In the genomic region with DNA sequence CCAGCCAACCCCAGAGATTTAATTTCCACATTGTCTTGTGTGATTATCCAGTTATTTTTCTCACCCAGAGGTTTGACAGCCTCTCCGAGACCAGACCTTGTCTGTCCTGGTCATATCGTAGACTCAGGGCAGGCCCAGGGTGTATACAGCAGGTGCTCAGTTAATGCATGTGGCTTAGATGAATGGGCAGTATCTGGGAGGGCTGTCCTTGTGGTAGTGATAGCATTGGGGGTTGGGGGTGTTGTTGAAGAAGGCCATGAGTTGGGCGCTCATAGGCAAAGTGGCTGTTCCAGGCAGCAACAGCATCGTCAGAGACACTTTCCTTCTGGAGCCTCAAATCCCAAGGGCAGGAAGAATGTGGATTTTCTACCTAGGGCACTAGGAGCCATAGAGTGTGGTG, we compare ENCODE assay signal across 19 cellular contexts. TPM values are rescaled to one million over a fixed set of nuclear protein-coding genes. Genes with fewer than 3 reads are reported as not detected.
DNase-seq lines count a peak whose midpoint lies in the region; ATAC-seq, FAIRE-seq and TF ChIP-seq lines count a peak whose summit lies in the region.
"Had no signal": no experiment of that assay in that cellular context is flagged by ENCODE, and none has a peak within 500 bp of the region (broad histone marks: within the 10 kb centered on the region; RNA-seq: fewer than 3 reads in every experiment).

No MANE protein-coding gene starts in this region.

- no peak overlapping the region for H4K91ac ChIP-seq in IMR-90 (ENCODE audit: insufficient read depth, low read depth, low read length)

- H2BK120ac ChIP-seq in IMR-90 (ENCODE audit: low read depth, low read length), result no peak overlapping the region

- no peak overlapping the region for H4K5ac ChIP-seq in IMR-90 (ENCODE audit: low read depth, low read length)

- peaks cover 63% of the 10 kb centered on the region for H3K4me1 Mint-ChIP-seq in CD14-positive monocyte

- H3K27me3 ChIP-seq in IMR-90 (ENCODE audit: control insufficient read depth, insufficient read depth, low read length) (no peaks in the 10 kb centered on the region), osteoblast (ENCODE audit: insufficient read depth, low read length) (no peaks in the 10 kb centered on the region)

- intact Hi-C loops in CD14-positive monocyte (cut with micrococcal nuclease), result loop anchor here (5.0 kb wide), 3 partner anchors 53 to 138 kb away; no protein-coding TSS in a partner anchor
- intact Hi-C loops in IMR-90 (cut with micrococcal nuclease), result loop anchor here (5.0 kb wide), 1 partner anchor 38 kb away; a partner anchor contains a TSS

- no peak overlapping the region for H2AFZ ChIP-seq in IMR-90 (replicated peaks; ENCODE audit: low read length, poor library complexity)
- H2AFZ ChIP-seq in osteoblast (ENCODE audit: low read length), result no peak overlapping the region

- no peak overlapping the region for H2BK20ac ChIP-seq in IMR-90 (ENCODE audit: low read depth, low read length)

- H3K4me3 ChIP-seq in IMR-90 (ENCODE audit: insufficient read depth, low read depth, low read length) (no peak overlapping the region), osteoblast (ENCODE audit: insufficient read depth, low read length) (no peak overlapping the region)

- no peak for FAIRE-seq in GM12891 (lab: Jason Lieb, UNC)
- FAIRE-seq: A204.1, D721Med, H1 had no signal

- peaks cover 6% of the 10 kb centered on the region; the same call in 1 of the 2 replicates for H3K9me1 ChIP-seq in IMR-90 (ENCODE audit: insufficient read depth, low read length)

- DNase-seq in CD14-positive monocyte (ENCODE audit: low spot score), result no peak
- no peak for DNase-seq in IMR-90
- DNase-seq in osteoblast (ENCODE audit: insufficient read length, low spot score, missing footprints), result peak; percentile 54
- no peak for DNase-seq in GM12891 (ENCODE audit: insufficient read length, low spot score)
- DNase-seq in D341Med (ENCODE audit: low spot score), result no peak
- DNase-seq in central memory CD4-positive, alpha-beta T cell, result no peak
- DNase-seq: ACHN; CD8-positive, alpha-beta T cell; COR-L47; DMS79 treated with DMSO at 0.1 percent for 48 hours; GF-D8; H9 had no signal

- no peak overlapping the region for H2AK5ac ChIP-seq in IMR-90 (ENCODE audit: low read depth, low read length)

- TF ChIP-seq CTCF in CD14-positive monocyte (IDR thresholded peaks at IDR 0.05), result no peak
- no peak for TF ChIP-seq CTCF in IMR-90 (conservative IDR thresholded peaks at IDR 0.05; ENCODE audit: low read depth, low read length)
- no peak for TF ChIP-seq CTCF in osteoblast (IDR thresholded peaks at IDR 0.05; ENCODE audit: extremely low read depth, low read depth, low read length)

- H3K36me3 ChIP-seq in IMR-90 (ENCODE audit: control insufficient read depth, insufficient read depth, low read length) (0 out of 2 replicates have a peak, but pooled peaks cover 3% of the 10 kb centered on the region), osteoblast (ENCODE audit: insufficient read depth, low read length) (no peaks in the 10 kb centered on the region)

- H3K56ac ChIP-seq in IMR-90 (ENCODE audit: extremely low read depth, insufficient read depth, low read length), result no peak overlapping the region

- no peak overlapping the region for H3K23ac ChIP-seq in IMR-90 (ENCODE audit: low read depth, low read length)

- H3K9me3 Mint-ChIP-seq in CD14-positive monocyte, result no peaks in the 10 kb centered on the region
- H3K9me3 Mint-ChIP-seq: CD8-positive, alpha-beta T cell; H9 had no signal

- no peak overlapping the region for H2BK5ac ChIP-seq in IMR-90 (ENCODE audit: low read depth, low read length, poor library complexity, severe bottlenecking)

- CTCF ChIA-PET in IMR-90 (lab: Yijun Ruan, JAX), result no interaction called here

- no peaks in the 10 kb centered on the region for H3K9me3 ChIP-seq in IMR-90 (ENCODE audit: control insufficient read depth, insufficient read depth, low read length)
- no peaks in the 10 kb centered on the region for H3K9me3 ChIP-seq in osteoblast (ENCODE audit: low read depth, low read length)

- no peak overlapping the region for H3K4me3 Mint-ChIP-seq in CD14-positive monocyte
- H3K4me3 Mint-ChIP-seq: CD8-positive, alpha-beta T cell; H9 had no signal

- H2AK9ac ChIP-seq in IMR-90 (replicated peaks; ENCODE audit: low read depth, low read length, poor library complexity), result peak overlapping the region; percentile 39

- in situ Hi-C loops in IMR-90 (cut with MboI; ENCODE audit: low sequenced_read_pairs), result loop anchor here (5.0 to 10.0 kb wide), 2 partner anchors 138 to 300 kb away; a partner anchor contains a TSS

- dilution Hi-C loops in IMR-90 (cut with HindIII; ENCODE audit: low sequenced_read_pairs, unreplicated experiment), result no loop called here

- H2BK15ac ChIP-seq in IMR-90 (ENCODE audit: low read depth, low read length), result no peak overlapping the region

- H3K4me2 ChIP-seq in IMR-90 (ENCODE audit: low read depth, low read length) (no peak overlapping the region), osteoblast (ENCODE audit: insufficient read depth, low read length) (no peak overlapping the region)

- H3K14ac ChIP-seq in IMR-90 (replicated peaks; ENCODE audit: low read depth, low read length), result no peak overlapping the region

- no peak overlapping the region for H3K18ac ChIP-seq in IMR-90 (ENCODE audit: low read depth, low read length)

- H3K79me2 ChIP-seq in osteoblast (ENCODE audit: insufficient read depth, low read length), result no peaks in the 10 kb centered on the region

- H4K8ac ChIP-seq in IMR-90 (ENCODE audit: low read depth in 2 of 2, low read length in 2 of 2), result no peak overlapping the region

- no TSS peak for BruUV-seq in IMR-90 (replicated peaks; lab: Mats Ljungman, UMichigan)

- H3K27ac ChIP-seq in IMR-90 (ENCODE audit: insufficient read depth, low read length), result no peak overlapping the region
- peak overlapping the region; percentile 32 for H3K27ac ChIP-seq in cingulate gyrus (ENCODE audit: low read depth, low read length)
- H3K27ac ChIP-seq in osteoblast (ENCODE audit: low read depth, low read length), result no peak overlapping the region
- H3K27ac ChIP-seq: C4-2B had no signal

- H3K27ac Mint-ChIP-seq in CD14-positive monocyte, result peak overlapping the region in 4 of 7 donors; percentile 5 to 72 (median 14)
- H3K27ac Mint-ChIP-seq: CD8-positive, alpha-beta T cell; H9 had no signal

- no peak overlapping the region for H3K9ac ChIP-seq in IMR-90 (ENCODE audit: low read depth, low read length)

- H3K36me3 Mint-ChIP-seq in CD14-positive monocyte, result peaks cover 44 to 56% of the 10 kb centered on the region in 2 donors

- TF ChIP-seq POLR2A in IMR-90 (IDR thresholded peaks at IDR 0.05; ENCODE audit: low read depth, low read length), result no peak
- TF ChIP-seq POLR2A in GM12891 (IDR thresholded peaks at IDR 0.05; ENCODE audit: low read depth, low read length), result no peak

- peaks cover 6 to 9% of the 10 kb centered on the region in 2 experiments; a peak in 3 of 4 replicates for H3K79me1 ChIP-seq in IMR-90 (ENCODE audit: low read depth in 1 of 2, low read length in 2 of 2)

- no peak overlapping the region for H3K4ac ChIP-seq in IMR-90 (ENCODE audit: low read depth, low read length)

- peaks cover 0 to 3% (median 0%) of the 10 kb centered on the region in 3 donors for H3K27me3 Mint-ChIP-seq in CD14-positive monocyte (ENCODE audit: low read depth in 3 of 3)

- peaks cover 4% of the 10 kb centered on the region for H4K20me1 ChIP-seq in IMR-90 (ENCODE audit: insufficient read depth, low read length)
- peaks cover 14% of the 10 kb centered on the region for H4K20me1 ChIP-seq in osteoblast (ENCODE audit: insufficient read depth, low read length)

- 100% methylated on average over 1 of the region's 4 CpGs; no CpG with 5 or more reads in 1 of the 2 experiments for WGBS in IMR-90 (ENCODE audit: extremely low coverage in 2 of 2, insufficient read length in 1 of 2), 2 experiments

- no peak for ATAC-seq in IMR-90 (ENCODE audit: low read depth)
- no peak for ATAC-seq in GM19395 (IDR thresholded peaks at IDR 0.05; ENCODE audit: unreplicated experiment)
- ATAC-seq: CD8-positive, alpha-beta T cell had no signal

- H3K4me1 ChIP-seq in IMR-90 (ENCODE audit: control insufficient read depth, insufficient read depth, low read length) (peaks cover 21% of the 10 kb centered on the region), osteoblast (ENCODE audit: insufficient read depth, low read length) (peaks cover 17% of the 10 kb centered on the region)

- POLR2A ChIA-PET in IMR-90 (lab: Charles Lee; ENCODE audit: unreplicated experiment), result no interaction called here

- no peak for TF ChIP-seq RAD21 in IMR-90 (IDR thresholded peaks at IDR 0.05; ENCODE audit: low read length)

TF ChIP-seq in IMR-90, 13 proteins besides CTCF, POLR2A, EP300 and RAD21 (continues in another document):
- TF ChIP-seq CEBPB (IDR thresholded peaks at IDR 0.05; ENCODE audit: low read depth, low read length), result no peak

TF ChIP-seq in GM12891, 5 proteins besides CTCF, POLR2A, EP300 and RAD21 (continues in another document):
- no peak for TF ChIP-seq TAF1 (IDR thresholded peaks at IDR 0.05; ENCODE audit: low read depth, low read length)

RNA-seq across cellular contexts. Expression of a gene that starts 16.9 kb away (rescaled TPM):
- polyA plus RNA-seq in CD14-positive monocyte (10 to 100 TPM in 1 of 2 donors, 1 to 10 TPM in 1; 6.8 to 12.4 TPM), IMR-90 (2012; rRNA removed) (3.9 and 4.3 TPM in 2 replicates)
- total RNA-seq in IMR-90 (2012; rRNA removed) (1.3 and 1.4 TPM in 2 replicates), osteoblast (5.4 and 5.6 TPM in 2 replicates)
- 2.5 and 4.0 TPM in 2 replicates for polyA plus RNA-seq in IMR-90 (2012; cell fraction: cytosol; rRNA removed)
- polyA plus RNA-seq in IMR-90 (2012; cell fraction: nucleus; rRNA removed; ENCODE audit: low replicate concordance), result 12.9 and 21.9 TPM in 2 replicates
- 7.2 TPM for polyA plus RNA-seq in GM12891 (2012; ENCODE audit: low read depth, missing spikeins)

RNA-seq across cellular contexts. Expression of a gene that starts 27.7 kb away (rescaled TPM):
- 1 to 10 TPM; 7.8 to 7.9 TPM for polyA plus RNA-seq in CD14-positive monocyte
- not detected in 2 replicates for total RNA-seq in IMR-90 (2012; rRNA removed)
- polyA plus RNA-seq in IMR-90 (2012; rRNA removed), result not detected in 2 replicates
- 0.08 TPM in 1 of 2 replicates, not detected in the other for polyA plus RNA-seq in IMR-90 (2012; cell fraction: cytosol; rRNA removed)
- 0.11 TPM in 1 of 2 replicates, not detected in the other for polyA plus RNA-seq in IMR-90 (2012; cell fraction: nucleus; rRNA removed; ENCODE audit: low replicate concordance)
- 0.29 and 0.72 TPM in 2 replicates for total RNA-seq in osteoblast
- 13.5 TPM for polyA plus RNA-seq in GM12891 (2012; ENCODE audit: low read depth, missing spikeins)
- total RNA-seq: H1, H9, HT-29 had no signal

RNA-seq across cellular contexts. Expression of a gene that starts 38.5 kb away (rescaled TPM):
- polyA plus RNA-seq in CD14-positive monocyte, result 1 to 10 TPM in 1 of 2 donors, under 1 TPM in 1; 0.99 to 2.0 TPM
- 8.9 and 12.2 TPM in 2 replicates for total RNA-seq in IMR-90 (2012; rRNA removed)
- polyA plus RNA-seq in IMR-90 (2012; rRNA removed), result 25.1 and 27.7 TPM in 2 replicates
- 2.4 and 27.9 TPM in 2 replicates for polyA plus RNA-seq in IMR-90 (2012; cell fraction: cytosol; rRNA removed)
- 33.3 and 53.0 TPM in 2 replicates for polyA plus RNA-seq in IMR-90 (2012; cell fraction: nucleus; rRNA removed; ENCODE audit: low replicate concordance)
- 25.7 and 28.0 TPM in 2 replicates for total RNA-seq in osteoblast
- 6.7 TPM for polyA plus RNA-seq in GM12891 (2012; ENCODE audit: low read depth, missing spikeins)

RNA-seq across cellular contexts. Expression of a gene that starts 59.1 kb away (rescaled TPM):
- polyA plus RNA-seq in CD14-positive monocyte (1,000 to 10,000 TPM; 4,550 to 6,022 TPM), IMR-90 (2012; rRNA removed) (2.3 and 4.0 TPM in 2 replicates)
- total RNA-seq in IMR-90 (2012; rRNA removed) (1.1 and 2.3 TPM in 2 replicates), osteoblast (110 and 126 TPM in 2 replicates)
- 3.1 TPM in 1 of 2 replicates, not detected in the other for polyA plus RNA-seq in IMR-90 (2012; cell fraction: cytosol; rRNA removed)
- 1.6 and 2.1 TPM in 2 replicates for polyA plus RNA-seq in IMR-90 (2012; cell fraction: nucleus; rRNA removed; ENCODE audit: low replicate concordance)
- polyA plus RNA-seq in GM12891 (2012; ENCODE audit: low read depth, missing spikeins), result 201 TPM
